1 cellular context compared by ENCODE assay signal in genomic region chr20:63952210-63952535, GRCh38.
TF ChIP-seq lines count a peak whose summit lies in the region.

No MANE protein-coding gene starts in this region.

TF ChIP-seq in HepG2, 621 proteins besides CTCF, POLR2A, EP300 and RAD21:
- TF ChIP-seq RBFOX2 (IDR thresholded peaks at IDR 0.05; ENCODE audit: low read depth, low read length) (peak; percentile 71; the same call in 1 of the 2 replicates), MXD1 (CRISPR knock-in tag; IDR thresholded peaks at IDR 0.05) (peak; percentile 45; the same call in 1 of the 2 replicates), ZSCAN22 (CRISPR knock-in tag; IDR thresholded peaks at IDR 0.05) (no peak), MED1 (CRISPR knock-in tag; IDR thresholded peaks at IDR 0.05) (no peak), CCAR2 (optimal IDR thresholded peaks at IDR 0.05; ENCODE audit: low read depth, low read length) (no peak), ZNF3 (CRISPR knock-in tag; IDR thresholded peaks at IDR 0.05) (no peak), CSRNP1 (CRISPR knock-in tag; IDR thresholded peaks at IDR 0.05) (no peak), ZIK1 (CRISPR knock-in tag; IDR thresholded peaks at IDR 0.05; ENCODE audit: borderline replicate concordance, low read depth) (no peak), ZNF292 (CRISPR knock-in tag; IDR thresholded peaks at IDR 0.05; ENCODE audit: borderline replicate concordance, low read depth) (no peak), DR1 (CRISPR knock-in tag; IDR thresholded peaks at IDR 0.05) (0 out of 2 replicates have a peak, but pooled peaks have one; percentile 40), MTA1 (CRISPR knock-in tag; IDR thresholded peaks at IDR 0.05; ENCODE audit: borderline replicate concordance) (peak; percentile 64; the same call in 1 of the 2 replicates), MEIS1 (CRISPR knock-in tag; IDR thresholded peaks at IDR 0.05; ENCODE audit: borderline replicate concordance) (0 out of 2 replicates have a peak, but pooled peaks have one; percentile 19), AGO2 (optimal IDR thresholded peaks at IDR 0.05; ENCODE audit: low read depth, low read length) (peak; percentile 55), ZNF883 (CRISPR knock-in tag; IDR thresholded peaks at IDR 0.05; ENCODE audit: not compliant biosample characterization) (no peak), CHD2 (IDR thresholded peaks at IDR 0.05; ENCODE audit: low read depth, low read length) (no peak), TCF7 (IDR thresholded peaks at IDR 0.05; ENCODE audit: low read depth) (no peak), NR0B2 (CRISPR knock-in tag; IDR thresholded peaks at IDR 0.05) (0 out of 2 replicates have a peak, but pooled peaks have one; percentile 47), ZNF709 (CRISPR knock-in tag; IDR thresholded peaks at IDR 0.05) (no peak), SPEN (CRISPR knock-in tag; IDR thresholded peaks at IDR 0.05; ENCODE audit: low read depth) (no peak), SMARCC2 (IDR thresholded peaks at IDR 0.05) (no peak)
- TF ChIP-seq, protein P1, sequence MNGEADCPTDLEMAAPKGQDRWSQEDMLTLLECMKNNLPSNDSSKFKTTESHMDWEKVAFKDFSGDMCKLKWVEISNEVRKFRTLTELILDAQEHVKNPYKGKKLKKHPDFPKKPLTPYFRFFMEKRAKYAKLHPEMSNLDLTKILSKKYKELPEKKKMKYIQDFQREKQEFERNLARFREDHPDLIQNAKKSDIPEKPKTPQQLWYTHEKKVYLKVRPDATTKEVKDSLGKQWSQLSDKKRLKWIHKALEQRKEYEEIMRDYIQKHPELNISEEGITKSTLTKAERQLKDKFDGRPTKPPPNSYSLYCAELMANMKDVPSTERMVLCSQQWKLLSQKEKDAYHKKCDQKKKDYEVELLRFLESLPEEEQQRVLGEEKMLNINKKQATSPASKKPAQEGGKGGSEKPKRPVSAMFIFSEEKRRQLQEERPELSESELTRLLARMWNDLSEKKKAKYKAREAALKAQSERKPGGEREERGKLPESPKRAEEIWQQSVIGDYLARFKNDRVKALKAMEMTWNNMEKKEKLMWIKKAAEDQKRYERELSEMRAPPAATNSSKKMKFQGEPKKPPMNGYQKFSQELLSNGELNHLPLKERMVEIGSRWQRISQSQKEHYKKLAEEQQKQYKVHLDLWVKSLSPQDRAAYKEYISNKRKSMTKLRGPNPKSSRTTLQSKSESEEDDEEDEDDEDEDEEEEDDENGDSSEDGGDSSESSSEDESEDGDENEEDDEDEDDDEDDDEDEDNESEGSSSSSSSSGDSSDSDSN (CRISPR knock-in tag; IDR thresholded peaks at IDR 0.05), result no peak; the same call in 1 of the 2 replicates
- TF ChIP-seq, protein P2, sequence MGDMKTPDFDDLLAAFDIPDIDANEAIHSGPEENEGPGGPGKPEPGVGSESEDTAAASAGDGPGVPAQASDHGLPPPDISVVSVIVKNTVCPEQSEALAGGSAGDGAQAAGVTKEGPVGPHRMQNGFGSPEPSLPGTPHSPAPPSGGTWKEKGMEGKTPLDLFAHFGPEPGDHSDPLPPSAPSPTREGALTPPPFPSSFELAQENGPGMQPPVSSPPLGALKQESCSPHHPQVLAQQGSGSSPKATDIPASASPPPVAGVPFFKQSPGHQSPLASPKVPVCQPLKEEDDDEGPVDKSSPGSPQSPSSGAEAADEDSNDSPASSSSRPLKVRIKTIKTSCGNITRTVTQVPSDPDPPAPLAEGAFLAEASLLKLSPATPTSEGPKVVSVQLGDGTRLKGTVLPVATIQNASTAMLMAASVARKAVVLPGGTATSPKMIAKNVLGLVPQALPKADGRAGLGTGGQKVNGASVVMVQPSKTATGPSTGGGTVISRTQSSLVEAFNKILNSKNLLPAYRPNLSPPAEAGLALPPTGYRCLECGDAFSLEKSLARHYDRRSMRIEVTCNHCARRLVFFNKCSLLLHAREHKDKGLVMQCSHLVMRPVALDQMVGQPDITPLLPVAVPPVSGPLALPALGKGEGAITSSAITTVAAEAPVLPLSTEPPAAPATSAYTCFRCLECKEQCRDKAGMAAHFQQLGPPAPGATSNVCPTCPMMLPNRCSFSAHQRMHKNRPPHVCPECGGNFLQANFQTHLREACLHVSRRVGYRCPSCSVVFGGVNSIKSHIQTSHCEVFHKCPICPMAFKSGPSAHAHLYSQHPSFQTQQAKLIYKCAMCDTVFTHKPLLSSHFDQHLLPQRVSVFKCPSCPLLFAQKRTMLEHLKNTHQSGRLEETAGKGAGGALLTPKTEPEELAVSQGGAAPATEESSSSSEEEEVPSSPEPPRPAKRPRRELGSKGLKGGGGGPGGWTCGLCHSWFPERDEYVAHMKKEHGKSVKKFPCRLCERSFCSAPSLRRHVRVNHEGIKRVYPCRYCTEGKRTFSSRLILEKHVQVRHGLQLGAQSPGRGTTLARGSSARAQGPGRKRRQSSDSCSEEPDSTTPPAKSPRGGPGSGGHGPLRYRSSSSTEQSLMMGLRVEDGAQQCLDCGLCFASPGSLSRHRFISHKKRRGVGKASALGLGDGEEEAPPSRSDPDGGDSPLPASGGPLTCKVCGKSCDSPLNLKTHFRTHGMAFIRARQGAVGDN (CRISPR knock-in tag; IDR thresholded peaks at IDR 0.05), result 0 out of 2 replicates have a peak, but pooled peaks have one; percentile 25
TF ChIP-seq in HepG2: peak in this region for 8.
